In genomic region chr14:77580964-77581505, GRCh38 we compare ENCODE assay signal across 8 cellular contexts. TPM values are rescaled to one million over a fixed set of nuclear protein-coding genes. Genes with fewer than 3 reads are reported as not detected.
DNase-seq lines count a peak whose midpoint lies in the region; ATAC-seq, FAIRE-seq and TF ChIP-seq lines count a peak whose summit lies in the region.

No MANE protein-coding gene starts in this region.

- peak; percentile 94 for ATAC-seq in GM18517 (IDR thresholded peaks at IDR 0.05; ENCODE audit: unreplicated experiment)
- peak; percentile 67 for ATAC-seq in HG02943 (IDR thresholded peaks at IDR 0.05; ENCODE audit: low read depth, unreplicated experiment)
- peak; percentile 89 for ATAC-seq in effector memory CD8-positive, alpha-beta T cell (replicated peaks)

- H3K4me3 Mint-ChIP-seq in effector memory CD8-positive, alpha-beta T cell = peak overlapping the region; percentile 71 to 74
- no peak overlapping the region for H3K4me3 Mint-ChIP-seq in progenitor cell of endocrine pancreas (ENCODE audit: low read depth)

- H3K27ac ChIP-seq in small intestine (ENCODE audit: low read depth in 1 of 2, low read length in 1 of 2) = no peak overlapping the region

- H3K9me3 Mint-ChIP-seq in effector memory CD8-positive, alpha-beta T cell = no peaks in the 10 kb centered on the region
- no peaks in the 10 kb centered on the region for H3K9me3 Mint-ChIP-seq in progenitor cell of endocrine pancreas (ENCODE audit: low read depth)

- peaks cover 0 to 6% of the 10 kb centered on the region in 2 donors for H3K4me1 ChIP-seq in small intestine (ENCODE audit: control insufficient read depth in 2 of 2, insufficient read depth in 1 of 2, low read depth in 1 of 2, low read length in 1 of 2)

- peaks cover 16% of the 10 kb centered on the region for H3K36me3 Mint-ChIP-seq in effector memory CD8-positive, alpha-beta T cell (ENCODE audit: insufficient read depth)
- peaks cover 10% of the 10 kb centered on the region for H3K36me3 Mint-ChIP-seq in progenitor cell of endocrine pancreas (ENCODE audit: insufficient read depth)

- peak overlapping the region; percentile 90 to 93 for H3K27ac Mint-ChIP-seq in effector memory CD8-positive, alpha-beta T cell
- H3K27ac Mint-ChIP-seq in progenitor cell of endocrine pancreas = no peak overlapping the region

- peaks cover 0 to 2% of the 10 kb centered on the region in 2 donors for H3K36me3 ChIP-seq in small intestine (ENCODE audit: control insufficient read depth in 2 of 2, insufficient read depth in 2 of 2, low read length in 2 of 2)

- no peak for TF ChIP-seq CTCF in progenitor cell of endocrine pancreas (IDR thresholded peaks at IDR 0.05; ENCODE audit: unreplicated experiment)

- no peak for FAIRE-seq in small intestine (lab: Jason Lieb, UNC)

- DNase-seq in AG08395 (ENCODE audit: low spot score) (peak; percentile 29), NCI-H446 treated with DMSO at 0.1 percent for 48 hours (lab: John Stamatoyannopoulos, UW) (peak; percentile 11), small intestine (peak; percentile 69), progenitor cell of endocrine pancreas (ENCODE audit: low spot score, unreplicated experiment) (no peak)
- peak in 2 of 3 experiments; percentile 6 to 22 for DNase-seq in effector memory CD8-positive, alpha-beta T cell
- no peak for DNase-seq in activated effector memory CD4-positive, alpha-beta T cell treated with Interleukin-2 at 50 U/mL for 16 hours

- no peaks in the 10 kb centered on the region for H3K27me3 Mint-ChIP-seq in effector memory CD8-positive, alpha-beta T cell
- no peaks in the 10 kb centered on the region for H3K27me3 Mint-ChIP-seq in progenitor cell of endocrine pancreas

- WGBS in small intestine, 3 donors = 3 to 12% (median 5%) methylated on average over 4 of the region's 4 CpGs

- no peak overlapping the region for H3K4me3 ChIP-seq in small intestine (ENCODE audit: low read depth in 1 of 2, low read length in 2 of 2)

- H3K9me3 ChIP-seq in small intestine (ENCODE audit: control insufficient read depth, low read depth) = no peaks in the 10 kb centered on the region

- peaks cover 12 to 29% of the 10 kb centered on the region in 2 donors for H3K4me1 Mint-ChIP-seq in effector memory CD8-positive, alpha-beta T cell (ENCODE audit: low read depth in 2 of 2)
- peaks cover 10% of the 10 kb centered on the region for H3K4me1 Mint-ChIP-seq in progenitor cell of endocrine pancreas (ENCODE audit: low read depth)

- H3K27me3 ChIP-seq in small intestine (ENCODE audit: control insufficient read depth in 2 of 2, insufficient read depth in 2 of 2, low read length in 2 of 2) = no peaks in the 10 kb centered on the region

RNA-seq across cellular contexts. Expression of gene SPTLC2, which starts 35.4 kb away (rescaled TPM):
- 10 to 100 TPM in 1 of 3 donors, 1 to 10 TPM in 2; 5.9 to 27.5 (median 6.7) TPM for polyA plus RNA-seq in small intestine
- 53.6 and 54.2 TPM in 2 replicates for total RNA-seq in progenitor cell of endocrine pancreas

Comparison
In these comparisons a context has a peak if more than half of its experiments do, and no peak if none do; other contexts are left out.
1. DNase-seq: peak in AG08395 (single experiment), NCI-H446 treated with DMSO at 0.1 percent for 48 hours (single experiment), effector memory CD8-positive, alpha-beta T cell (2 of 3) and small intestine (single experiment); none in progenitor cell of endocrine pancreas (single experiment) and activated effector memory CD4-positive, alpha-beta T cell treated with Interleukin-2 at 50 U/mL for 16 hours (single experiment).
2. Peak in every context shown above with its lines, with median percentiles within 50 percentile points of each other: ATAC-seq.